Comparison of ENCODE assay signal across 1 cellular context in the genomic region with DNA sequence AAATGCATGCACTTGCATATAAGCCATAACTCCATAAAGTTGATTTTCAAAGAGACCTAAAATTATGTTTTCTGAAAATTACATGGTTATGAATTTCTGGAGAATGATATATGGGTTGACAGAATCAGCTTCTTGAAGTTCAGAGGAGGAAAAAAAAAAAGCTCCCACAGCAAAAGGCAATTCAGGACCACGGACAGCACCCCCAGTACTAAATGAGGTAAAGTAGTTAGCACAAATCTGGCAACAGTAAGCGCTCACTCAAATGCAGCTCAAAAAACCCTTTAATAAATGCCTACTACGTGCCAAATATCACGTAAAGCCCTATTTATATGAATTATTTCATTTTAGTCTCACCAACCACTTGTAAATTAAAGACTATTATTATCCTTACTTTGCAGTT.
TF ChIP-seq lines count a peak whose summit lies in the region.

No MANE protein-coding gene starts in this region.

TF ChIP-seq in HepG2, 621 proteins besides CTCF, POLR2A, EP300 and RAD21 (continued from another document and continues in another):
- TF ChIP-seq, protein P1, sequence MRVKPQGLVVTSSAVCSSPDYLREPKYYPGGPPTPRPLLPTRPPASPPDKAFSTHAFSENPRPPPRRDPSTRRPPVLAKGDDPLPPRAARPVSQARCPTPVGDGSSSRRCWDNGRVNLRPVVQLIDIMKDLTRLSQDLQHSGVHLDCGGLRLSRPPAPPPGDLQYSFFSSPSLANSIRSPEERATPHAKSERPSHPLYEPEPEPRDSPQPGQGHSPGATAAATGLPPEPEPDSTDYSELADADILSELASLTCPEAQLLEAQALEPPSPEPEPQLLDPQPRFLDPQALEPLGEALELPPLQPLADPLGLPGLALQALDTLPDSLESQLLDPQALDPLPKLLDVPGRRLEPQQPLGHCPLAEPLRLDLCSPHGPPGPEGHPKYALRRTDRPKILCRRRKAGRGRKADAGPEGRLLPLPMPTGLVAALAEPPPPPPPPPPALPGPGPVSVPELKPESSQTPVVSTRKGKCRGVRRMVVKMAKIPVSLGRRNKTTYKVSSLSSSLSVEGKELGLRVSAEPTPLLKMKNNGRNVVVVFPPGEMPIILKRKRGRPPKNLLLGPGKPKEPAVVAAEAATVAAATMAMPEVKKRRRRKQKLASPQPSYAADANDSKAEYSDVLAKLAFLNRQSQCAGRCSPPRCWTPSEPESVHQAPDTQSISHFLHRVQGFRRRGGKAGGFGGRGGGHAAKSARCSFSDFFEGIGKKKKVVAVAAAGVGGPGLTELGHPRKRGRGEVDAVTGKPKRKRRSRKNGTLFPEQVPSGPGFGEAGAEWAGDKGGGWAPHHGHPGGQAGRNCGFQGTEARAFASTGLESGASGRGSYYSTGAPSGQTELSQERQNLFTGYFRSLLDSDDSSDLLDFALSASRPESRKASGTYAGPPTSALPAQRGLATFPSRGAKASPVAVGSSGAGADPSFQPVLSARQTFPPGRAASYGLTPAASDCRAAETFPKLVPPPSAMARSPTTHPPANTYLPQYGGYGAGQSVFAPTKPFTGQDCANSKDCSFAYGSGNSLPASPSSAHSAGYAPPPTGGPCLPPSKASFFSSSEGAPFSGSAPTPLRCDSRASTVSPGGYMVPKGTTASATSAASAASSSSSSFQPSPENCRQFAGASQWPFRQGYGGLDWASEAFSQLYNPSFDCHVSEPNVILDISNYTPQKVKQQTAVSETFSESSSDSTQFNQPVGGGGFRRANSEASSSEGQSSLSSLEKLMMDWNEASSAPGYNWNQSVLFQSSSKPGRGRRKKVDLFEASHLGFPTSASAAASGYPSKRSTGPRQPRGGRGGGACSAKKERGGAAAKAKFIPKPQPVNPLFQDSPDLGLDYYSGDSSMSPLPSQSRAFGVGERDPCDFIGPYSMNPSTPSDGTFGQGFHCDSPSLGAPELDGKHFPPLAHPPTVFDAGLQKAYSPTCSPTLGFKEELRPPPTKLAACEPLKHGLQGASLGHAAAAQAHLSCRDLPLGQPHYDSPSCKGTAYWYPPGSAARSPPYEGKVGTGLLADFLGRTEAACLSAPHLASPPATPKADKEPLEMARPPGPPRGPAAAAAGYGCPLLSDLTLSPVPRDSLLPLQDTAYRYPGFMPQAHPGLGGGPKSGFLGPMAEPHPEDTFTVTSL (CRISPR knock-in tag; IDR thresholded peaks at IDR 0.05; ENCODE audit: borderline replicate concordance): no peak
- TF ChIP-seq ZNF670 (CRISPR knock-in tag; IDR thresholded peaks at IDR 0.05; ENCODE audit: borderline replicate concordance) (no peak), ZSCAN31 (CRISPR knock-in tag; IDR thresholded peaks at IDR 0.05; ENCODE audit: low read depth) (no peak), IRF9 (CRISPR knock-in tag; IDR thresholded peaks at IDR 0.05; ENCODE audit: borderline replicate concordance) (no peak), ZNF816 (CRISPR knock-in tag; IDR thresholded peaks at IDR 0.05; ENCODE audit: borderline replicate concordance) (no peak), ZBTB7B (CRISPR knock-in tag; IDR thresholded peaks at IDR 0.05) (no peak), ZNF678 (CRISPR knock-in tag; IDR thresholded peaks at IDR 0.05) (no peak), JUNB (CRISPR knock-in tag; IDR thresholded peaks at IDR 0.05; ENCODE audit: borderline replicate concordance) (peak; percentile 71; the same call in 1 of the 2 replicates), RFX3 (CRISPR knock-in tag; IDR thresholded peaks at IDR 0.05) (peak; percentile 11; the same call in 1 of the 2 replicates), MLX (CRISPR knock-in tag; IDR thresholded peaks at IDR 0.05) (peak; percentile 32; the same call in 1 of the 2 replicates), SMARCC2 (IDR thresholded peaks at IDR 0.05) (no peak), TMF1 (CRISPR knock-in tag; IDR thresholded peaks at IDR 0.05; ENCODE audit: low read depth) (no peak), AGO2 (optimal IDR thresholded peaks at IDR 0.05; ENCODE audit: low read depth, low read length) (no peak), ZBTB3 (CRISPR knock-in tag; IDR thresholded peaks at IDR 0.05; ENCODE audit: borderline replicate concordance, low read depth) (no peak), TGIF2 (CRISPR knock-in tag; IDR thresholded peaks at IDR 0.05) (peak; percentile 91), ZNF879 (CRISPR knock-in tag; IDR thresholded peaks at IDR 0.05) (no peak), ZNF501 (CRISPR knock-in tag; IDR thresholded peaks at IDR 0.05) (no peak), SP1 (IDR thresholded peaks at IDR 0.05) (no peak), SP1 (CRISPR knock-in tag; IDR thresholded peaks at IDR 0.05) (no peak), DNMT1 (CRISPR knock-in tag; IDR thresholded peaks at IDR 0.05) (no peak), ZMYM4 (CRISPR knock-in tag; IDR thresholded peaks at IDR 0.05) (no peak; the same call in 1 of the 2 replicates), HMGA1 (CRISPR knock-in tag; conservative IDR thresholded peaks at IDR 0.05) (no peak), ESRRA (CRISPR knock-in tag; IDR thresholded peaks at IDR 0.05; ENCODE audit: low read depth) (no peak), RARA (CRISPR knock-in tag; IDR thresholded peaks at IDR 0.05) (peak; percentile 64), ADNP (CRISPR knock-in tag; IDR thresholded peaks at IDR 0.05) (no peak), ZNF12 (CRISPR knock-in tag; IDR thresholded peaks at IDR 0.05) (0 out of 2 replicates have a peak, but pooled peaks have one; percentile 53), ZUFSP (CRISPR knock-in tag; IDR thresholded peaks at IDR 0.05; ENCODE audit: borderline replicate concordance) (no peak), ZZZ3 (CRISPR knock-in tag; IDR thresholded peaks at IDR 0.05; ENCODE audit: borderline replicate concordance) (no peak), ZSCAN21 (CRISPR knock-in tag; IDR thresholded peaks at IDR 0.05; ENCODE audit: borderline replicate concordance) (no peak), AGO1 (IDR thresholded peaks at IDR 0.05; ENCODE audit: low read depth, low read length, poor library complexity, severe bottlenecking) (no peak), NFYC (CRISPR knock-in tag; IDR thresholded peaks at IDR 0.05) (no peak), ARNT (IDR thresholded peaks at IDR 0.05) (no peak), ARNTL (CRISPR knock-in tag; IDR thresholded peaks at IDR 0.05) (peak; percentile 55; the same call in 1 of the 2 replicates), CEBPG (CRISPR knock-in tag; IDR thresholded peaks at IDR 0.05) (no peak), ZNF781 (CRISPR knock-in tag; IDR thresholded peaks at IDR 0.05; ENCODE audit: borderline replicate concordance, not compliant biosample characterization) (no peak), CCDC6 (CRISPR knock-in tag; IDR thresholded peaks at IDR 0.05) (no peak), MED8 (CRISPR knock-in tag; IDR thresholded peaks at IDR 0.05; ENCODE audit: insufficient replicate concordance) (no peak), TCF12 (IDR thresholded peaks at IDR 0.05) (no peak), TCF12 (CRISPR knock-in tag; IDR thresholded peaks at IDR 0.05) (no peak), TRIM24 (CRISPR knock-in tag; IDR thresholded peaks at IDR 0.05) (no peak), FOXP1 (IDR thresholded peaks at IDR 0.05) (no peak), FOXP1 (CRISPR knock-in tag; IDR thresholded peaks at IDR 0.05) (no peak), ARID3A (IDR thresholded peaks at IDR 0.05; ENCODE audit: low read depth, low read length) (no peak), ATF7 (IDR thresholded peaks at IDR 0.05) (no peak), ATF7 (CRISPR knock-in tag; IDR thresholded peaks at IDR 0.05) (no peak), ZNF431 (CRISPR knock-in tag; IDR thresholded peaks at IDR 0.05; ENCODE audit: borderline replicate concordance, low read depth) (peak; percentile 41; the same call in 1 of the 2 replicates), NFKB2 (CRISPR knock-in tag; IDR thresholded peaks at IDR 0.05; ENCODE audit: borderline replicate concordance) (no peak)
- TF ChIP-seq, protein P2, sequence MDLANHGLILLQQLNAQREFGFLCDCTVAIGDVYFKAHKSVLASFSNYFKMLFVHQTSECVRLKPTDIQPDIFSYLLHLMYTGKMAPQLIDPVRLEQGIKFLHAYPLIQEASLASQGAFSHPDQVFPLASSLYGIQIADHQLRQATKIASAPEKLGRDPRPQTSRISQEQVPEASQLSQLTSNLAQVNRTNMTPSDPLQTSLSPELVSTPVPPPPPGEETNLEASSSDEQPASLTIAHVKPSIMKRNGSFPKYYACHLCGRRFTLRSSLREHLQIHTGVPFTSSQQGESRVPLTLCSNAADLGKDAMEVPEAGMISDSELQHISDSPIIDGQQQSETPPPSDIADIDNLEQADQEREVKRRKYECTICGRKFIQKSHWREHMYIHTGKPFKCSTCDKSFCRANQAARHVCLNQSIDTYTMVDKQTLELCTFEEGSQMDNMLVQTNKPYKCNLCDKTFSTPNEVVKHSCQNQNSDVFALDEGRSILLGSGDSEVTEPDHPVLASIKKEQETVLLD (CRISPR knock-in tag; IDR thresholded peaks at IDR 0.05; ENCODE audit: low read depth): no peak
- TF ChIP-seq, protein P3, sequence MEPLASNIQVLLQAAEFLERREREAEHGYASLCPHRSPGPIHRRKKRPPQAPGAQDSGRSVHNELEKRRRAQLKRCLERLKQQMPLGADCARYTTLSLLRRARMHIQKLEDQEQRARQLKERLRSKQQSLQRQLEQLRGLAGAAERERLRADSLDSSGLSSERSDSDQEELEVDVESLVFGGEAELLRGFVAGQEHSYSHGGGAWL (CRISPR knock-in tag; IDR thresholded peaks at IDR 0.05): no peak
- TF ChIP-seq, protein P4, sequence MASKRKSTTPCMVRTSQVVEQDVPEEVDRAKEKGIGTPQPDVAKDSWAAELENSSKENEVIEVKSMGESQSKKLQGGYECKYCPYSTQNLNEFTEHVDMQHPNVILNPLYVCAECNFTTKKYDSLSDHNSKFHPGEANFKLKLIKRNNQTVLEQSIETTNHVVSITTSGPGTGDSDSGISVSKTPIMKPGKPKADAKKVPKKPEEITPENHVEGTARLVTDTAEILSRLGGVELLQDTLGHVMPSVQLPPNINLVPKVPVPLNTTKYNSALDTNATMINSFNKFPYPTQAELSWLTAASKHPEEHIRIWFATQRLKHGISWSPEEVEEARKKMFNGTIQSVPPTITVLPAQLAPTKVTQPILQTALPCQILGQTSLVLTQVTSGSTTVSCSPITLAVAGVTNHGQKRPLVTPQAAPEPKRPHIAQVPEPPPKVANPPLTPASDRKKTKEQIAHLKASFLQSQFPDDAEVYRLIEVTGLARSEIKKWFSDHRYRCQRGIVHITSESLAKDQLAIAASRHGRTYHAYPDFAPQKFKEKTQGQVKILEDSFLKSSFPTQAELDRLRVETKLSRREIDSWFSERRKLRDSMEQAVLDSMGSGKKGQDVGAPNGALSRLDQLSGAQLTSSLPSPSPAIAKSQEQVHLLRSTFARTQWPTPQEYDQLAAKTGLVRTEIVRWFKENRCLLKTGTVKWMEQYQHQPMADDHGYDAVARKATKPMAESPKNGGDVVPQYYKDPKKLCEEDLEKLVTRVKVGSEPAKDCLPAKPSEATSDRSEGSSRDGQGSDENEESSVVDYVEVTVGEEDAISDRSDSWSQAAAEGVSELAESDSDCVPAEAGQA (IDR thresholded peaks at IDR 0.05; ENCODE audit: low read depth): no peak
- TF ChIP-seq, protein P4 (CRISPR knock-in tag; IDR thresholded peaks at IDR 0.05; ENCODE audit: borderline replicate concordance): no peak
